ENCODE assay signal across 25 cellular contexts in genomic region chr4:86338521-86338920, GRCh38. TPM values are rescaled to one million over a fixed set of nuclear protein-coding genes. Genes with fewer than 3 reads are reported as not detected.
DNase-seq lines count a peak whose midpoint lies in the region; ATAC-seq and TF ChIP-seq lines count a peak whose summit lies in the region.
"Had no signal": no experiment of that assay in that cellular context is flagged by ENCODE, and none has a peak within 500 bp of the region (broad histone marks: within the 10 kb centered on the region; RNA-seq: fewer than 3 reads in every experiment).

No MANE protein-coding gene starts in this region.

- no TSS peak for BruUV-seq in MCF 10A (replicated peaks; lab: Mats Ljungman, UMichigan)

- no peaks in the 10 kb centered on the region for H3K27me3 Mint-ChIP-seq in MCF 10A (ENCODE audit: insufficient read depth, unreplicated experiment)
- H3K27me3 Mint-ChIP-seq in stimulated activated naive CD8-positive, alpha-beta T cell treated with anti-CD3 and anti-CD28 coated beads, Interleukin-15, amount 100 ng/mL, for 72 hours = no peaks in the 10 kb centered on the region

- no peaks in the 10 kb centered on the region for H4K20me1 ChIP-seq in smooth muscle cell (ENCODE audit: low read depth)

- DNase-seq in MCF 10A (ENCODE audit: unreplicated experiment) (peak; percentile 23), breast epithelium (ENCODE audit: low spot score in 2 of 2) (no peak), amniotic epithelial cell (ENCODE audit: low read depth) (peak; percentile 21), fibroblast of villous mesenchyme (ENCODE audit: low read depth) (peak; percentile 61), smooth muscle cell (lab: John Stamatoyannopoulos, UW; ENCODE audit: unreplicated experiment) (no peak), globus pallidus (ENCODE audit: low spot score) (no peak), NCI-H1417 (lab: John Stamatoyannopoulos, UW) (no peak)
- no peak for DNase-seq in stimulated activated naive CD8-positive, alpha-beta T cell treated with anti-CD3 and anti-CD28 coated beads, Interleukin-15, amount 100 ng/mL, for 72 hours
- DNase-seq: activated CD4-positive, alpha-beta T cell treated with anti-CD3 and anti-CD28 coated beads, Interleukin-2, amount 50 U/mL, for 4 hours; activated gamma-delta T cell treated with Interleukin-2 at 50 U/mL for 16 hours; BE2C; colonic mucosa; Karpas-422; left ventricle myocardium inferior; NCI-H1105; NCI-H526 treated with DMSO at 0.1 percent for 48 hours; SHP77; stimulated activated CD4-positive, alpha-beta T cell treated with anti-CD3 and anti-CD28 coated beads, Interleukin-2, amount 100 ng/mL, for 24 hours; upper lobe of left lung had no signal

- H3K9me3 Mint-ChIP-seq in MCF 10A (ENCODE audit: unreplicated experiment) = no peaks in the 10 kb centered on the region
- no peaks in the 10 kb centered on the region for H3K9me3 Mint-ChIP-seq in stimulated activated naive CD8-positive, alpha-beta T cell treated with anti-CD3 and anti-CD28 coated beads, Interleukin-15, amount 100 ng/mL, for 72 hours
- H3K9me3 Mint-ChIP-seq: stimulated activated naive CD8-positive, alpha-beta T cell treated with anti-CD3 and anti-CD28 coated beads, Interleukin-15, Interleukin-2, amounts not matched to agents 100 ng/mL and 50 ng/mL, for 24 hours had no signal

- 53% methylated on average over 3 of the region's 3 CpGs for WGBS in smooth muscle cell (ENCODE audit: low lambda C conversion rate)

- H3K4me1 Mint-ChIP-seq in MCF 10A (ENCODE audit: insufficient read depth, unreplicated experiment) = peaks cover 14% of the 10 kb centered on the region
- H3K4me1 Mint-ChIP-seq in stimulated activated naive CD8-positive, alpha-beta T cell treated with anti-CD3 and anti-CD28 coated beads, Interleukin-15, amount 100 ng/mL, for 72 hours = no peaks in the 10 kb centered on the region

- H3K4me2 ChIP-seq in smooth muscle cell = peak overlapping the region; percentile 15

- intact Hi-C loops in MCF 10A (cut with micrococcal nuclease) (no loop called here), breast epithelium (cut with DNase I; ENCODE audit: low total_unique reads) (no loop called here)

- no peaks in the 10 kb centered on the region for H3K4me1 ChIP-seq in breast epithelium
- H3K4me1 ChIP-seq in smooth muscle cell (ENCODE audit: low read depth) = peaks cover 4% of the 10 kb centered on the region
- H3K4me1 ChIP-seq: ascending aorta, BE2C, colonic mucosa, gastroesophageal sphincter, left ventricle myocardium inferior, upper lobe of left lung had no signal

- H3K27ac ChIP-seq in breast epithelium (no peak overlapping the region), smooth muscle cell (ENCODE audit: low read depth) (peak overlapping the region; percentile 73)
- H3K27ac ChIP-seq: 22Rv1, ascending aorta, colonic mucosa, gastroesophageal sphincter, left ventricle myocardium inferior, ovary, upper lobe of left lung had no signal

- H3F3A ChIP-seq in smooth muscle cell (ENCODE audit: low read depth) = no peaks in the 10 kb centered on the region

- TF ChIP-seq CTCF in MCF 10A (IDR thresholded peaks at IDR 0.05; ENCODE audit: unreplicated experiment) = no peak
- TF ChIP-seq CTCF in breast epithelium (IDR thresholded peaks at IDR 0.05) = no peak
- no peak for TF ChIP-seq CTCF in fibroblast of villous mesenchyme (IDR thresholded peaks at IDR 0.05; ENCODE audit: insufficient read depth, low read depth, low read length)
- no peak for TF ChIP-seq CTCF in smooth muscle cell (IDR thresholded peaks at IDR 0.05; ENCODE audit: borderline replicate concordance, insufficient read depth, poor library complexity, severe bottlenecking)

- POLR2A ChIA-PET in MCF 10A (lab: Yijun Ruan, JAX) = interaction anchor here (0.5 kb wide), 1 partner anchor 30 kb away, joined by 5 read pairs; no protein-coding TSS in a partner anchor

- H3K36me3 ChIP-seq in breast epithelium (no peaks in the 10 kb centered on the region), smooth muscle cell (ENCODE audit: low read depth) (no peaks in the 10 kb centered on the region)
- H3K36me3 ChIP-seq: ascending aorta, BE2C, colonic mucosa, gastroesophageal sphincter, left ventricle myocardium inferior, ovary, upper lobe of left lung had no signal

- H3K27ac Mint-ChIP-seq in MCF 10A (ENCODE audit: low read depth, unreplicated experiment) = peak overlapping the region; percentile 40
- H3K27ac Mint-ChIP-seq in stimulated activated naive CD8-positive, alpha-beta T cell treated with anti-CD3 and anti-CD28 coated beads, Interleukin-15, amount 100 ng/mL, for 72 hours = no peak overlapping the region
- H3K27ac Mint-ChIP-seq: stimulated activated naive CD8-positive, alpha-beta T cell treated with anti-CD3 and anti-CD28 coated beads, Interleukin-15, Interleukin-2, amounts not matched to agents 100 ng/mL and 50 ng/mL, for 24 hours had no signal

- no peak for TF ChIP-seq POLR2A in breast epithelium (IDR thresholded peaks at IDR 0.05)

- H3K4me3 ChIP-seq in breast epithelium (no peak overlapping the region), fibroblast of villous mesenchyme (ENCODE audit: low read depth, low read length) (no peak overlapping the region), smooth muscle cell (no peak overlapping the region)
- H3K4me3 ChIP-seq: ascending aorta, colonic mucosa, gastroesophageal sphincter, left ventricle myocardium inferior, ovary, upper lobe of left lung had no signal

- no peak for ATAC-seq in stimulated activated naive CD8-positive, alpha-beta T cell treated with anti-CD3 and anti-CD28 coated beads, Interleukin-15, amount 100 ng/mL, for 72 hours

- CTCF ChIA-PET in MCF 10A (lab: Yijun Ruan, JAX) = interaction anchor here (1.1 kb wide), 1 partner anchor 13 kb away, joined by 3 read pairs; no protein-coding TSS in a partner anchor

- H3K27me3 ChIP-seq in breast epithelium (no peaks in the 10 kb centered on the region), smooth muscle cell (ENCODE audit: low read depth) (no peaks in the 10 kb centered on the region)
- H3K27me3 ChIP-seq: ascending aorta, BE2C, colonic mucosa, gastroesophageal sphincter, ovary, upper lobe of left lung had no signal

- H3K9me3 ChIP-seq in breast epithelium (no peaks in the 10 kb centered on the region), smooth muscle cell (replicated peaks; ENCODE audit: low read depth) (no peaks in the 10 kb centered on the region)
- H3K9me3 ChIP-seq: ascending aorta, BE2C, colonic mucosa, gastroesophageal sphincter, left ventricle myocardium inferior, ovary, upper lobe of left lung had no signal

- H3K9ac ChIP-seq in smooth muscle cell (ENCODE audit: low read depth) = no peak overlapping the region

- H3K4me3 Mint-ChIP-seq in MCF 10A (ENCODE audit: unreplicated experiment) = no peak overlapping the region
- H3K4me3 Mint-ChIP-seq in stimulated activated naive CD8-positive, alpha-beta T cell treated with anti-CD3 and anti-CD28 coated beads, Interleukin-15, amount 100 ng/mL, for 72 hours = no peak overlapping the region
- H3K4me3 Mint-ChIP-seq: stimulated activated naive CD8-positive, alpha-beta T cell treated with anti-CD3 and anti-CD28 coated beads, Interleukin-15, Interleukin-2, amounts not matched to agents 100 ng/mL and 50 ng/mL, for 24 hours had no signal

- H2AFZ ChIP-seq in smooth muscle cell (ENCODE audit: low read depth) = no peak overlapping the region

- no peaks in the 10 kb centered on the region for H3K36me3 Mint-ChIP-seq in MCF 10A (ENCODE audit: insufficient read depth, unreplicated experiment)

- no peaks in the 10 kb centered on the region for H3K79me2 ChIP-seq in smooth muscle cell (ENCODE audit: low read depth)

RNA-seq across cellular contexts. Expression of gene MAPK10, which starts 21.3 kb away (rescaled TPM):
- total RNA-seq in MCF 10A (2022) (4.7 and 5.3 TPM in 2 replicates), breast epithelium (10 to 100 TPM; 18.4 to 46.2 (median 24.6) TPM), fibroblast of villous mesenchyme (4.8 and 12.1 TPM in 2 replicates), smooth muscle cell (4.8 and 13.3 TPM in 2 replicates)
- 2.4 and 4.5 TPM in 2 replicates for polyA plus RNA-seq in smooth muscle cell
- total RNA-seq: T-helper 1 cell treated with Interleukin-12 subunit alpha and Interleukin-12 subunit beta and Interleukin-4 antibody, amounts not matched to agents 30 ng/mL and 1 ng/mL, for 36 hours had no signal

Comparison
In these comparisons a context has a peak if more than half of its experiments do, and no peak if none do; other contexts are left out.
1. DNase-seq: peak in MCF 10A (single experiment), amniotic epithelial cell (single experiment) and fibroblast of villous mesenchyme (single experiment); none in breast epithelium (0 of 2), smooth muscle cell (single experiment), globus pallidus (single experiment), NCI-H1417 (0 of 3) and stimulated activated naive CD8-positive, alpha-beta T cell treated with anti-CD3 and anti-CD28 coated beads, Interleukin-15, amount 100 ng/mL, for 72 hours (0 of 2).